In the genomic region with DNA sequence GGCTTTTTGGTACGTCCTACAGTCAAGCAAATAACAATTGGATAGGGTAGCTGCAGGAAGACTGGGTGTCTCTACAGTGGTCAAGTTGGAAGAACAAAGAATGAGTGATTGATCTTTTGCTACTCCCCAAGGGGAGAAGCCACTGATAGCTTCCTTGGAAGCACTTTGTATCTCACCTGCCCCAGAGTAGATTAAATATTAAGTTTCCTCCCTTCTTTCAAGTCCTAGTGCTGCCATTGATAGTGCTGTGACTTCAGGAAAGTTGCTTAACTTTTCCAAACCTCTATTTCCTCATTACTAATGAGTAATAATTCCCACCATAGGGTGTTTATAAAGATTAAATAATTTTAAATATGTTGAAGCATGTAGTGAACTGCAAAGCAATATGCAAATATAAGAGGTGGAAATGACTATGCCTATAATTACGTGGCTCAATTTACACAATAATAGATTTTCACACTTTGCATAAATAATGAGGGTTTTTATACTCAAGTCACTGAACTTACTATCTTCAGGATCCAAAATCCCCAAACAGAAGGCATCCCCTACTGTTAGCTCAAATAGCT, we compare ENCODE assay signal across 10 cellular contexts. TPM values are rescaled to one million over a fixed set of nuclear protein-coding genes. Genes with fewer than 3 reads are reported as not detected.
DNase-seq lines count a peak whose midpoint lies in the region; ATAC-seq, FAIRE-seq and TF ChIP-seq lines count a peak whose summit lies in the region.
"Had no signal": no experiment of that assay in that cellular context is flagged by ENCODE, and none has a peak within 500 bp of the region (broad histone marks: within the 10 kb centered on the region; RNA-seq: fewer than 3 reads in every experiment).

No MANE protein-coding gene starts in this region.

- dilution Hi-C loops in keratinocyte (cut with MboI; ENCODE audit: extremely low pct_ligation_motif_present, low sequenced_read_pairs), result no loop called here

- no peaks in the 10 kb centered on the region for H4K20me1 ChIP-seq in PC-3 (ENCODE audit: low read length)
- H4K20me1 ChIP-seq in keratinocyte (ENCODE audit: control insufficient read depth, extremely low read depth, insufficient read depth, low read length), result no peaks in the 10 kb centered on the region

- POLR2A ChIA-PET in PC-3 (lab: Charles Lee; ENCODE audit: unreplicated experiment), result interaction anchor here (0.6 kb wide), 2 partner anchors 66 to 241 kb away, joined by 3 to 5 read pairs; no protein-coding TSS in a partner anchor

- peak overlapping the region; percentile 33; the same call in 1 of the 2 replicates for H3K9ac ChIP-seq in PC-3 (ENCODE audit: low read length)
- H3K9ac ChIP-seq in keratinocyte (ENCODE audit: control insufficient read depth, extremely low read depth, insufficient read depth, low read length), result no peak overlapping the region
- H3K9ac ChIP-seq: SK-N-SH had no signal

- H2AFZ ChIP-seq in PC-3 (ENCODE audit: low read length), result peak overlapping the region; percentile 84
- peak overlapping the region; percentile 86 for H2AFZ ChIP-seq in keratinocyte (ENCODE audit: control insufficient read depth, low read length)

- H3K27me3 ChIP-seq in PC-3 (ENCODE audit: low read length) (no peaks in the 10 kb centered on the region), keratinocyte (ENCODE audit: control insufficient read depth, extremely low read depth, insufficient read depth, low read length) (no peaks in the 10 kb centered on the region)
- H3K27me3 ChIP-seq: ascending aorta had no signal

- H3K4me3 ChIP-seq in PC-3 (ENCODE audit: low read length) (no peak overlapping the region), keratinocyte (ENCODE audit: control insufficient read depth in 2 of 3, extremely low read depth in 1 of 3, insufficient read depth in 2 of 3, low read depth in 1 of 3, low read length in 3 of 3) (no peak overlapping the region)
- H3K4me3 ChIP-seq: ascending aorta had no signal

- intact Hi-C loops in PC-3 (cut with micrococcal nuclease), result loop anchor here (5.0 to 10.0 kb wide), 2 partner anchors 73 to 809 kb away; a partner anchor contains a TSS

- ATAC-seq in GM21529 (IDR thresholded peaks at IDR 0.05; ENCODE audit: unreplicated experiment) (peak; percentile 37), PC-3 (no peak), HG03442 (IDR thresholded peaks at IDR 0.05; ENCODE audit: unreplicated experiment) (no peak)

- peaks cover 11% of the 10 kb centered on the region for H3K4me1 Mint-ChIP-seq in type B pancreatic cell (ENCODE audit: unreplicated experiment)

- no peak for DNase-seq in PC-3
- DNase-seq in keratinocyte (ENCODE audit: low read depth, low spot score), result no peak
- no peak for DNase-seq in type B pancreatic cell (ENCODE audit: extremely low spot score, unreplicated experiment)
- DNase-seq in SKM-1 treated with dmso at 0.1 percent for 144 hours (lab: John Stamatoyannopoulos, UW; ENCODE audit: unreplicated experiment), result no peak
- DNase-seq in NCI-H510A treated with DMSO at 0.1 percent for 48 hours (lab: John Stamatoyannopoulos, UW), result no peak
- DNase-seq: activated T-cell treated with anti-CD3 and anti-CD28 coated beads, Interleukin-2, amount 50 U/mL, for 48 hours had no signal

- no peaks in the 10 kb centered on the region for H3F3A ChIP-seq in PC-3 (ENCODE audit: low read length, unreplicated experiment)

- FAIRE-seq in keratinocyte (lab: Jason Lieb, UNC), result no peak

- H3K4me1 ChIP-seq in PC-3 (ENCODE audit: insufficient read depth, low read length) (peaks cover 25% of the 10 kb centered on the region), keratinocyte (ENCODE audit: control insufficient read depth, extremely low read depth, insufficient read depth, low read length) (peaks cover 24% of the 10 kb centered on the region)
- H3K4me1 ChIP-seq: ascending aorta had no signal

- CTCF ChIA-PET in PC-3 (lab: Charles Lee), result interaction anchor here (0.6 to 2.9 kb wide), 4 partner anchors 15 to 305 kb away, joined by 4 to 15 read pairs (median 8); no protein-coding TSS in a partner anchor

- H3K4me2 ChIP-seq in PC-3 (ENCODE audit: low read length) (peak overlapping the region; percentile 70), keratinocyte (ENCODE audit: control insufficient read depth, extremely low read depth, insufficient read depth, low read depth, low read length) (peak overlapping the region; percentile 71)
- H3K4me2 ChIP-seq: SK-N-SH had no signal

- no peaks in the 10 kb centered on the region for H3K9me1 ChIP-seq in keratinocyte (ENCODE audit: control insufficient read depth, extremely low read depth, insufficient read depth, low read length)

- H3K36me3 Mint-ChIP-seq in type B pancreatic cell, result no peaks in the 10 kb centered on the region

- BruUV-seq in PC-3 (replicated peaks; lab: Mats Ljungman, UMichigan), result no TSS peak

- H3K27me3 Mint-ChIP-seq in type B pancreatic cell, result peaks cover 4% of the 10 kb centered on the region

- H3K27ac ChIP-seq in PC-3 (ENCODE audit: low read length), result peak overlapping the region; percentile 22; the same call in 1 of the 2 replicates
- peak overlapping the region; percentile 33 for H3K27ac ChIP-seq in keratinocyte (ENCODE audit: control insufficient read depth, insufficient read depth, low read length)
- H3K27ac ChIP-seq: ascending aorta had no signal

- H3K36me3 ChIP-seq in PC-3 (ENCODE audit: low read depth, low read length), result no peaks in the 10 kb centered on the region
- H3K36me3 ChIP-seq in keratinocyte (ENCODE audit: control insufficient read depth in 2 of 2, extremely low read depth in 1 of 2, insufficient read depth in 2 of 2, low read length in 2 of 2), result no peaks in the 10 kb centered on the region
- H3K36me3 ChIP-seq: ascending aorta had no signal

- peak overlapping the region; percentile 61 for H3K27ac Mint-ChIP-seq in type B pancreatic cell

- H3K9me3 Mint-ChIP-seq in type B pancreatic cell, result no peaks in the 10 kb centered on the region

- H3K79me2 ChIP-seq in PC-3 (ENCODE audit: low read length) (no peaks in the 10 kb centered on the region), keratinocyte (ENCODE audit: control insufficient read depth, insufficient read depth, low read length) (no peaks in the 10 kb centered on the region)

- H3K9me2 ChIP-seq in PC-3 (replicated peaks; ENCODE audit: low read length), result no peaks in the 10 kb centered on the region
- H3K9me2 ChIP-seq: SK-N-SH had no signal

- no peaks in the 10 kb centered on the region for H3K9me3 ChIP-seq in PC-3 (ENCODE audit: low read length)
- H3K9me3 ChIP-seq in keratinocyte (ENCODE audit: control insufficient read depth, low read depth, low read length), result no peaks in the 10 kb centered on the region
- H3K9me3 ChIP-seq: ascending aorta, SK-N-SH had no signal

- H3K4me3 Mint-ChIP-seq in type B pancreatic cell, result no peak overlapping the region

- TF ChIP-seq CTCF in PC-3 (conservative IDR thresholded peaks at IDR 0.05; ENCODE audit: low read depth, low read length) (no peak), keratinocyte (optimal IDR thresholded peaks at IDR 0.05 in 1 of 3, IDR thresholded peaks at IDR 0.05 in 1 of 3, conservative IDR thresholded peaks at IDR 0.05 in 1 of 3; ENCODE audit: extremely low read depth in 1 of 3, insufficient read depth in 2 of 3, low read length in 3 of 3) (no peak), type B pancreatic cell (conservative IDR thresholded peaks at IDR 0.05) (no peak)

RNA-seq across cellular contexts. Expression of a gene that starts 35.5 kb away (rescaled TPM):
- total RNA-seq in PC-3 (2014; rRNA removed) (29.0 and 37.0 TPM in 2 replicates), type B pancreatic cell (ENCODE audit: low replicate concordance) (31.5 and 44.8 TPM in 2 replicates)
- 64.1 to 74.7 TPM (median 64.2 TPM) in 3 replicates for polyA plus RNA-seq in keratinocyte
- 166 TPM for polyA plus RNA-seq in keratinocyte (2011; ENCODE audit: low read depth)
- polyA plus RNA-seq in keratinocyte (2011; cell fraction: cytosol; rRNA removed), result 35.4 and 44.1 TPM in 2 replicates
- 63.4 and 73.7 TPM in 2 replicates for polyA plus RNA-seq in keratinocyte (2011; cell fraction: nucleus; rRNA removed)
- 46.1 and 56.5 TPM in 2 replicates for polyA plus RNA-seq in keratinocyte (2012; ENCODE audit: low replicate concordance)
- polyA minus RNA-seq in keratinocyte, result 159 to 232 TPM (median 215 TPM) in 3 replicates
- 70.0 TPM for polyA minus RNA-seq in keratinocyte (2011; cell fraction: cytosol; rRNA and poly(A)+ RNA removed)
- 73.6 and 104 TPM in 2 replicates for polyA minus RNA-seq in keratinocyte (2011; cell fraction: nucleus; rRNA and poly(A)+ RNA removed)
- total RNA-seq: ascending aorta had no signal
- polyA plus RNA-seq: SK-N-SH had no signal
